9 cellular contexts compared by ENCODE assay signal in the genomic region with DNA sequence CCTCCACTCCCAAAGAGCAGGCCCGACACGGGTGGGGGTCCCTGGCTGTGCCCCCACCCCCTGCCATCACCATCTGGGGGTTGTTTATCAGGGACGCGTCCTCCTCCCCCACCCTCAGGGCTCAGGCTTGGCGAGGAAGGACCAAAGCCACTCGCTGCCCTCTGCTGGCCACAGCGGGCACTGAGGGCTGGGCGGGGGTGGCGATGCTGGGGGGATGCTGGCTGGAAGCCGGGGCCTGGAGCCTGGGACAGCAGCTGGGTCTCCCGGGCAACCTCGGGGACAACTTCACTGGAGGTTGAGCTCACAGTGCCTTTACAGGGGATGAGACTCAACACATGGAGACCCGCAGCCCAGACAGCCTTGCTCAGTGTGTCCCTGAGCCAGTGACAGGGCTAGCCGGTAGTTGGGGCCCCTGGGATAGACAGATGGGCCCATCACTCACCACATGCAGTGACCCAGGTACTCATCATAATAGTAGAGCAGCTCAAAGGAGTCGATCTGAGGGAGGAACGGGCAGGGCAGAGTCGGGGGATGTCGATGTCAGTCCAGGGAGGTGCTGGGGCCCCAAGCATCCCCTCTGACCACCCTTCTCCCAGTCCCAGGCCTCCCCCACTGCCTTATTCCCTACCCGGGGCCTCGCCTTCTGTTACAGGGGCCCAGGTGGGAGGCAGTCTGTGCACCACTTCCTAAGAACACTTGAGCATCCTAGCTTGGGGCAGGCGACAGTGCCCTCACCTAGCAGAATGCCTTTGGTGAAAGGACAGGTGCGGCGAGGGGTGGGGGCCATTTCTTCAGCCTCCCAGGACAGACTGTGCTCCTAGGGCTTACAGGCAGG. TPM values are rescaled to one million over a fixed set of nuclear protein-coding genes. Genes with fewer than 3 reads are reported as not detected.
DNase-seq lines count a peak whose midpoint lies in the region; ATAC-seq, FAIRE-seq and TF ChIP-seq lines count a peak whose summit lies in the region.
"Had no signal": no experiment of that assay in that cellular context is flagged by ENCODE, and none has a peak within 500 bp of the region (broad histone marks: within the 10 kb centered on the region; RNA-seq: fewer than 3 reads in every experiment).

No MANE protein-coding gene starts in this region.

- H3K27ac ChIP-seq in A673 (ENCODE audit: low read depth, low read length, poor library complexity, severe bottlenecking): no peak overlapping the region

- TF ChIP-seq CTCF in A673 (conservative IDR thresholded peaks at IDR 0.05; ENCODE audit: low read depth, low read length) (peak; percentile 81), retinal pigment epithelial cell (conservative IDR thresholded peaks at IDR 0.05; ENCODE audit: low read depth, low read length) (peak; percentile 87)

- H3K27me3 ChIP-seq in A673 (replicated peaks; ENCODE audit: insufficient read depth, low read depth, low read length, poor library complexity): no peaks in the 10 kb centered on the region

- peak; percentile 84 for FAIRE-seq in GM12892 (lab: Jason Lieb, UNC)
- FAIRE-seq: islet of Langerhans had no signal

- no TSS peak for BruUV-seq in A673 (replicated peaks; lab: Mats Ljungman, UMichigan)

- DNase-seq in A673 (ENCODE audit: low spot score) (peak; percentile 63), GM12892 (ENCODE audit: insufficient read length) (peak; percentile 72), amygdala (lab: John Stamatoyannopoulos, UW) (peak in 55 of 56 donors; percentile 31 to 92 (median 75)), left ventricle myocardium superior (peak; percentile 79), retinal pigment epithelial cell (ENCODE audit: low read depth) (no peak), OCI-M2 (lab: John Stamatoyannopoulos, UW; ENCODE audit: unreplicated experiment) (no peak), RKO (ENCODE audit: low spot score) (no peak)

- no peaks in the 10 kb centered on the region for H3K36me3 ChIP-seq in A673 (ENCODE audit: insufficient read depth, low read length, poor library complexity, severe bottlenecking)

- H3K4me3 ChIP-seq in A673 (ENCODE audit: low read depth, low read length, poor library complexity, severe bottlenecking) (no peak overlapping the region), retinal pigment epithelial cell (ENCODE audit: low read length) (no peak overlapping the region)

- no peaks in the 10 kb centered on the region for H3K4me1 ChIP-seq in A673 (ENCODE audit: insufficient read depth, low read length, poor library complexity, severe bottlenecking)

- intact Hi-C loops in A673 (cut with micrococcal nuclease; ENCODE audit: unreplicated experiment) (loop anchor here (2.0 kb wide), 1 partner anchor 348 kb away; no protein-coding TSS in a partner anchor), left ventricle myocardium superior (cut with micrococcal nuclease) (no loop called here)

- H3K9me3 ChIP-seq in A673 (ENCODE audit: low read depth, low read length, poor library complexity, severe bottlenecking): no peaks in the 10 kb centered on the region

- POLR2A ChIA-PET in A673 (lab: Charles Lee; ENCODE audit: low non-redundant PET): no interaction called here

- no peak for TF ChIP-seq POLR2A in GM12892 (IDR thresholded peaks at IDR 0.05; ENCODE audit: low read depth, low read length)

- ATAC-seq in SK-N-SH treated with all-trans-retinoic acid at 6 μM for 48 hours (peak; percentile 91), left ventricle myocardium superior (peak; percentile 71)

- CTCF ChIA-PET in A673 (lab: Charles Lee): interaction anchor here (0.7 kb wide), 1 partner anchor 58 kb away, joined by 3 read pairs; no protein-coding TSS in a partner anchor

TF ChIP-seq in SK-N-SH treated with all-trans-retinoic acid at 6 μM for 48 hours, 23 proteins besides CTCF, POLR2A, EP300 and RAD21:
- TF ChIP-seq TOX (CRISPR knock-in tag; IDR thresholded peaks at IDR 0.05; ENCODE audit: borderline replicate concordance) (no peak), SNAI2 (CRISPR knock-in tag; IDR thresholded peaks at IDR 0.05) (no peak), ZC3H10 (CRISPR knock-in tag; IDR thresholded peaks at IDR 0.05) (no peak), CSDC2 (CRISPR knock-in tag; IDR thresholded peaks at IDR 0.05) (no peak), BACH2 (CRISPR knock-in tag; IDR thresholded peaks at IDR 0.05; ENCODE audit: borderline replicate concordance) (no peak)
- TF ChIP-seq, protein P1, sequence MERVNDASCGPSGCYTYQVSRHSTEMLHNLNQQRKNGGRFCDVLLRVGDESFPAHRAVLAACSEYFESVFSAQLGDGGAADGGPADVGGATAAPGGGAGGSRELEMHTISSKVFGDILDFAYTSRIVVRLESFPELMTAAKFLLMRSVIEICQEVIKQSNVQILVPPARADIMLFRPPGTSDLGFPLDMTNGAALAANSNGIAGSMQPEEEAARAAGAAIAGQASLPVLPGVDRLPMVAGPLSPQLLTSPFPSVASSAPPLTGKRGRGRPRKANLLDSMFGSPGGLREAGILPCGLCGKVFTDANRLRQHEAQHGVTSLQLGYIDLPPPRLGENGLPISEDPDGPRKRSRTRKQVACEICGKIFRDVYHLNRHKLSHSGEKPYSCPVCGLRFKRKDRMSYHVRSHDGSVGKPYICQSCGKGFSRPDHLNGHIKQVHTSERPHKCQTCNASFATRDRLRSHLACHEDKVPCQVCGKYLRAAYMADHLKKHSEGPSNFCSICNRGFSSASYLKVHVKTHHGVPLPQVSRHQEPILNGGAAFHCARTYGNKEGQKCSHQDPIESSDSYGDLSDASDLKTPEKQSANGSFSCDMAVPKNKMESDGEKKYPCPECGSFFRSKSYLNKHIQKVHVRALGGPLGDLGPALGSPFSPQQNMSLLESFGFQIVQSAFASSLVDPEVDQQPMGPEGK (CRISPR knock-in tag; IDR thresholded peaks at IDR 0.05; ENCODE audit: borderline replicate concordance): peak; percentile 84

RNA-seq across cellular contexts. Expression of a gene that starts 5.9 kb away (rescaled TPM):
- total RNA-seq in A673 (2021): 9.1 and 13.8 TPM in 2 replicates
- 6.8 TPM for polyA plus RNA-seq in GM12892 (2012; ENCODE audit: missing spikeins)
- total RNA-seq in left ventricle myocardium superior: 0.99 TPM

RNA-seq across cellular contexts. Expression of a gene that starts 18.5 kb away (rescaled TPM):
- total RNA-seq in A673 (2021) (75.4 and 84.7 TPM in 2 replicates), left ventricle myocardium superior (9.9 TPM)
- 27.6 TPM for polyA plus RNA-seq in GM12892 (2012; ENCODE audit: missing spikeins)

Comparison
In these comparisons a context has a peak if more than half of its experiments do, and no peak if none do; other contexts are left out.
1. DNase-seq: peak in A673 (single experiment), GM12892 (single experiment), amygdala (55 of 56) and left ventricle myocardium superior (single experiment); none in retinal pigment epithelial cell (single experiment), OCI-M2 (single experiment) and RKO (single experiment).